ENCODE assay signal across 19 cellular contexts in genomic region chr18:11154983-11155759, GRCh38. TPM values are rescaled to one million over a fixed set of nuclear protein-coding genes. Genes with fewer than 3 reads are reported as not detected.
"Had no signal": no experiment of that assay in that cellular context is flagged by ENCODE, and none has a peak within 500 bp of the region (broad histone marks: within the 10 kb centered on the region; RNA-seq: fewer than 3 reads in every experiment).

No MANE protein-coding gene starts in this region.

- H3K27ac ChIP-seq: ascending aorta, breast epithelium, epithelial cell of prostate, right atrium auricular region, upper lobe of left lung had no signal

- H3K4me3 ChIP-seq: ascending aorta, breast epithelium, right atrium auricular region, upper lobe of left lung had no signal

- H3K27me3 ChIP-seq: ascending aorta, upper lobe of left lung had no signal

- H3K36me3 ChIP-seq: ascending aorta, breast epithelium, right atrium auricular region, upper lobe of left lung had no signal

- ATAC-seq: activated CD4-positive, CD25-positive, alpha-beta regulatory T cell treated with anti-CD3 and anti-CD28 coated beads, Interleukin-2, amount 50 U/mL, for 24 hours; activated T-helper 17 cell treated with anti-CD3 and anti-CD28 coated beads, Interleukin-2, amount 50 U/mL, for 72 hours; effector memory CD8-positive, alpha-beta T cell; natural killer cell treated with Interleukin-12 subunit alpha and Interleukin-12 subunit beta and Interleukin-15 and Interleukin-18, amount 100 ng/mL, for 72 hours; stimulated activated naive CD8-positive, alpha-beta T cell treated with anti-CD3 and anti-CD28 coated beads, Interleukin-15, Interleukin-2, amounts not matched to agents 100 U/mL and 50 U/mL, for 24 hours had no signal

- FAIRE-seq: islet of Langerhans had no signal

- H3K4me1 ChIP-seq: ascending aorta, breast epithelium, right atrium auricular region, upper lobe of left lung had no signal

- H3K9me3 ChIP-seq: ascending aorta, breast epithelium, right atrium auricular region, upper lobe of left lung had no signal

- DNase-seq: activated naive CD4-positive, alpha-beta T cell treated with Interleukin-2 at 50 U/mL for 16 hours; activated T-cell treated with anti-CD3 and anti-CD28 coated beads for 4 hours; cerebellar nuclear complex; effector memory CD8-positive, alpha-beta T cell; occipital lobe; stimulated activated CD4-positive, alpha-beta T cell treated with anti-CD3 and anti-CD28 coated beads, Interleukin-4, amount 100 ng/mL, for 4 hours; stimulated activated CD8-positive, alpha-beta memory T cell treated with anti-CD3 and anti-CD28 coated beads, Interleukin-4, amount 100 ng/mL, for 48 hours; stimulated activated naive CD8-positive, alpha-beta T cell treated with anti-CD3 and anti-CD28 coated beads, Interleukin-15, Interleukin-2, amounts not matched to agents 100 U/mL and 50 U/mL, for 24 hours; T-helper 9 cell; upper lobe of left lung had no signal

RNA-seq across cellular contexts. Expression of gene PIEZO2, which starts 5.8 kb away (rescaled TPM):
- total RNA-seq: activated CD8-positive, alpha-beta memory T cell treated with anti-CD3 and anti-CD28 coated beads for 36 hours; activated T-helper 17 cell treated with anti-CD3 and anti-CD28 coated beads, Interleukin-2, amount 50 U/mL, for 72 hours; natural killer cell treated with Interleukin-12 subunit alpha and Interleukin-12 subunit beta and Interleukin-15 and Interleukin-18, amount 100 ng/mL, for 72 hours had no signal
